1 cellular context compared by ENCODE assay signal in genomic region chr3:12999147-13000140, GRCh38.
TF ChIP-seq lines count a peak whose summit lies in the region.

No MANE protein-coding gene starts in this region.

TF ChIP-seq in K562, 482 proteins besides CTCF, POLR2A, EP300 and RAD21 (continued from another document and continues in another):
- TF ChIP-seq, protein P1, sequence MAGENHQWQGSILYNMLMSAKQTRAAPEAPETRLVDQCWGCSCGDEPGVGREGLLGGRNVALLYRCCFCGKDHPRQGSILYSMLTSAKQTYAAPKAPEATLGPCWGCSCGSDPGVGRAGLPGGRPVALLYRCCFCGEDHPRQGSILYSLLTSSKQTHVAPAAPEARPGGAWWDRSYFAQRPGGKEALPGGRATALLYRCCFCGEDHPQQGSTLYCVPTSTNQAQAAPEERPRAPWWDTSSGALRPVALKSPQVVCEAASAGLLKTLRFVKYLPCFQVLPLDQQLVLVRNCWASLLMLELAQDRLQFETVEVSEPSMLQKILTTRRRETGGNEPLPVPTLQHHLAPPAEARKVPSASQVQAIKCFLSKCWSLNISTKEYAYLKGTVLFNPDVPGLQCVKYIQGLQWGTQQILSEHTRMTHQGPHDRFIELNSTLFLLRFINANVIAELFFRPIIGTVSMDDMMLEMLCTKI (IDR thresholded peaks at IDR 0.05; ENCODE audit: partially characterized antibody), result no peak
- TF ChIP-seq, protein P2, sequence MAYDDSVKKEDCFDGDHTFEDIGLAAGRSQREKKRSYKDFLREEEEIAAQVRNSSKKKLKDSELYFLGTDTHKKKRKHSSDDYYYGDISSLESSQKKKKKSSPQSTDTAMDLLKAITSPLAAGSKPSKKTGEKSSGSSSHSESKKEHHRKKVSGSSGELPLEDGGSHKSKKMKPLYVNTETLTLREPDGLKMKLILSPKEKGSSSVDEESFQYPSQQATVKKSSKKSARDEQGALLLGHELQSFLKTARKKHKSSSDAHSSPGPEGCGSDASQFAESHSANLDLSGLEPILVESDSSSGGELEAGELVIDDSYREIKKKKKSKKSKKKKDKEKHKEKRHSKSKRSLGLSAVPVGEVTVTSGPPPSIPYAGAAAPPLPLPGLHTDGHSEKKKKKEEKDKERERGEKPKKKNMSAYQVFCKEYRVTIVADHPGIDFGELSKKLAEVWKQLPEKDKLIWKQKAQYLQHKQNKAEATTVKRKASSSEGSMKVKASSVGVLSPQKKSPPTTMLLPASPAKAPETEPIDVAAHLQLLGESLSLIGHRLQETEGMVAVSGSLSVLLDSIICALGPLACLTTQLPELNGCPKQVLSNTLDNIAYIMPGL (CRISPR knock-in tag; IDR thresholded peaks at IDR 0.05), result no peak
- TF ChIP-seq ZFP1 (CRISPR knock-in tag; IDR thresholded peaks at IDR 0.05) (peak; percentile 59; the same call in 1 of the 2 replicates), SMAD3 (CRISPR knock-in tag; conservative IDR thresholded peaks at IDR 0.05) (peak; percentile 42; the same call in 1 of the 2 replicates), TOE1 (IDR thresholded peaks at IDR 0.05; ENCODE audit: borderline replicate concordance) (peak; percentile 97), TOE1 (CRISPR knock-in tag; IDR thresholded peaks at IDR 0.05; ENCODE audit: borderline replicate concordance, low read depth) (no peak), FOS (IDR thresholded peaks at IDR 0.05; ENCODE audit: extremely low read depth, insufficient read length) (no peak), ZNF23 (CRISPR knock-in tag; IDR thresholded peaks at IDR 0.05) (no peak), ZNF324 (CRISPR knock-in tag; IDR thresholded peaks at IDR 0.05) (no peak), XRCC4 (IDR thresholded peaks at IDR 0.05; ENCODE audit: extremely low read depth, insufficient read depth, insufficient read length) (no peak), PCBP1 (IDR thresholded peaks at IDR 0.05; ENCODE audit: low read depth, low read length, poor library complexity, severe bottlenecking) (no peak), ZBTB17 (CRISPR knock-in tag; IDR thresholded peaks at IDR 0.05) (no peak), HDAC2 (IDR thresholded peaks at IDR 0.05) (peak; percentile 77; the same call in 1 of the 2 replicates), KAT7 (CRISPR knock-in tag; IDR thresholded peaks at IDR 0.05; ENCODE audit: borderline replicate concordance) (no peak), ZBTB1 (CRISPR knock-in tag; IDR thresholded peaks at IDR 0.05; ENCODE audit: borderline replicate concordance, low read depth) (no peak), RFX5 (IDR thresholded peaks at IDR 0.05; ENCODE audit: low read depth, low read length) (no peak), TAF7 (tag; IDR thresholded peaks at IDR 0.05) (peak; percentile 18; the same call in 1 of the 2 replicates), ZBTB43 (CRISPR knock-in tag; IDR thresholded peaks at IDR 0.05) (no peak), CBFA2T3 (IDR thresholded peaks at IDR 0.05) (peak; percentile 65), ZNF444 (CRISPR knock-in tag; IDR thresholded peaks at IDR 0.05) (0 out of 2 replicates have a peak, but pooled peaks have one; percentile 31), THAP7 (CRISPR knock-in tag; IDR thresholded peaks at IDR 0.05) (no peak), ATF2 (CRISPR knock-in tag; IDR thresholded peaks at IDR 0.05) (no peak), ZC3H8 (IDR thresholded peaks at IDR 0.05) (peak; percentile 24; the same call in 1 of the 2 replicates), TSHZ1 (CRISPR knock-in tag; IDR thresholded peaks at IDR 0.05) (no peak), ZFP30 (CRISPR knock-in tag; IDR thresholded peaks at IDR 0.05; ENCODE audit: borderline replicate concordance) (no peak), THRAP3 (IDR thresholded peaks at IDR 0.05; ENCODE audit: borderline replicate concordance) (peak; percentile 85; the same call in 1 of the 2 replicates), ZNF398 (CRISPR knock-in tag; IDR thresholded peaks at IDR 0.05) (no peak), SRSF9 (IDR thresholded peaks at IDR 0.05; ENCODE audit: borderline replicate concordance, low read depth, low read length) (no peak), ZEB2 (IDR thresholded peaks at IDR 0.05) (no peak; the same call in 1 of the 2 replicates), TEAD4 (IDR thresholded peaks at IDR 0.05; ENCODE audit: low read length) (peak; percentile 38; the same call in 1 of the 2 replicates), TEAD4 (CRISPR knock-in tag; IDR thresholded peaks at IDR 0.05; ENCODE audit: borderline replicate concordance) (no peak), ZNF121 (CRISPR knock-in tag; conservative IDR thresholded peaks at IDR 0.05) (no peak), ETV5 (CRISPR knock-in tag; IDR thresholded peaks at IDR 0.05; ENCODE audit: low read depth) (peak; percentile 68; the same call in 1 of the 2 replicates), ZNF41 (CRISPR knock-in tag; conservative IDR thresholded peaks at IDR 0.05) (no peak), TCF7 (IDR thresholded peaks at IDR 0.05; ENCODE audit: borderline replicate concordance) (peak; percentile 61; the same call in 1 of the 2 replicates), KLF6 (CRISPR knock-in tag; IDR thresholded peaks at IDR 0.05; ENCODE audit: borderline replicate concordance) (peak; percentile 73; the same call in 1 of the 2 replicates), ZBTB7A (IDR thresholded peaks at IDR 0.05; ENCODE audit: borderline replicate concordance, control insufficient read depth, low read depth, low read length) (peak; percentile 74; the same call in 1 of the 2 replicates), MTA3 (IDR thresholded peaks at IDR 0.05; ENCODE audit: borderline replicate concordance) (peak; percentile 72; the same call in 1 of the 2 replicates), NFATC3 (IDR thresholded peaks at IDR 0.05) (peak; percentile 42; the same call in 1 of the 2 replicates), ZNF780A (CRISPR knock-in tag; IDR thresholded peaks at IDR 0.05) (no peak)
- TF ChIP-seq, protein P3, sequence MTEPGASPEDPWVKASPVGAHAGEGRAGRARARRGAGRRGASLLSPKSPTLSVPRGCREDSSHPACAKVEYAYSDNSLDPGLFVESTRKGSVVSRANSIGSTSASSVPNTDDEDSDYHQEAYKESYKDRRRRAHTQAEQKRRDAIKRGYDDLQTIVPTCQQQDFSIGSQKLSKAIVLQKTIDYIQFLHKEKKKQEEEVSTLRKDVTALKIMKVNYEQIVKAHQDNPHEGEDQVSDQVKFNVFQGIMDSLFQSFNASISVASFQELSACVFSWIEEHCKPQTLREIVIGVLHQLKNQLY (CRISPR knock-in tag; conservative IDR thresholded peaks at IDR 0.05), result no peak
- TF ChIP-seq, protein P4, sequence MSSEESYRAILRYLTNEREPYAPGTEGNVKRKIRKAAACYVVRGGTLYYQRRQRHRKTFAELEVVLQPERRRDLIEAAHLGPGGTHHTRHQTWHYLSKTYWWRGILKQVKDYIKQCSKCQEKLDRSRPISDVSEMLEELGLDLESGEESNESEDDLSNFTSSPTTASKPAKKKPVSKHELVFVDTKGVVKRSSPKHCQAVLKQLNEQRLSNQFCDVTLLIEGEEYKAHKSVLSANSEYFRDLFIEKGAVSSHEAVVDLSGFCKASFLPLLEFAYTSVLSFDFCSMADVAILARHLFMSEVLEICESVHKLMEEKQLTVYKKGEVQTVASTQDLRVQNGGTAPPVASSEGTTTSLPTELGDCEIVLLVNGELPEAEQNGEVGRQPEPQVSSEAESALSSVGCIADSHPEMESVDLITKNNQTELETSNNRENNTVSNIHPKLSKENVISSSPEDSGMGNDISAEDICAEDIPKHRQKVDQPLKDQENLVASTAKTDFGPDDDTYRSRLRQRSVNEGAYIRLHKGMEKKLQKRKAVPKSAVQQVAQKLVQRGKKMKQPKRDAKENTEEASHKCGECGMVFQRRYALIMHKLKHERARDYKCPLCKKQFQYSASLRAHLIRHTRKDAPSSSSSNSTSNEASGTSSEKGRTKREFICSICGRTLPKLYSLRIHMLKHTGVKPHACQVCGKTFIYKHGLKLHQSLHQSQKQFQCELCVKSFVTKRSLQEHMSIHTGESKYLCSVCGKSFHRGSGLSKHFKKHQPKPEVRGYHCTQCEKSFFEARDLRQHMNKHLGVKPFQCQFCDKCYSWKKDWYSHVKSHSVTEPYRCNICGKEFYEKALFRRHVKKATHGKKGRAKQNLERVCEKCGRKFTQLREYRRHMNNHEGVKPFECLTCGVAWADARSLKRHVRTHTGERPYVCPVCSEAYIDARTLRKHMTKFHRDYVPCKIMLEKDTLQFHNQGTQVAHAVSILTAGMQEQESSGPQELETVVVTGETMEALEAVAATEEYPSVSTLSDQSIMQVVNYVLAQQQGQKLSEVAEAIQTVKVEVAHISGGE (CRISPR knock-in tag; IDR thresholded peaks at IDR 0.05), result peak in 1 of 3 experiments; percentile 64; a peak in 1 of 6 replicates
- TF ChIP-seq, protein P5, sequence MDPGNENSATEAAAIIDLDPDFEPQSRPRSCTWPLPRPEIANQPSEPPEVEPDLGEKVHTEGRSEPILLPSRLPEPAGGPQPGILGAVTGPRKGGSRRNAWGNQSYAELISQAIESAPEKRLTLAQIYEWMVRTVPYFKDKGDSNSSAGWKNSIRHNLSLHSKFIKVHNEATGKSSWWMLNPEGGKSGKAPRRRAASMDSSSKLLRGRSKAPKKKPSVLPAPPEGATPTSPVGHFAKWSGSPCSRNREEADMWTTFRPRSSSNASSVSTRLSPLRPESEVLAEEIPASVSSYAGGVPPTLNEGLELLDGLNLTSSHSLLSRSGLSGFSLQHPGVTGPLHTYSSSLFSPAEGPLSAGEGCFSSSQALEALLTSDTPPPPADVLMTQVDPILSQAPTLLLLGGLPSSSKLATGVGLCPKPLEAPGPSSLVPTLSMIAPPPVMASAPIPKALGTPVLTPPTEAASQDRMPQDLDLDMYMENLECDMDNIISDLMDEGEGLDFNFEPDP (CRISPR knock-in tag; IDR thresholded peaks at IDR 0.05), result peak; percentile 75; the same call in 1 of the 2 replicates
- TF ChIP-seq, protein P6, sequence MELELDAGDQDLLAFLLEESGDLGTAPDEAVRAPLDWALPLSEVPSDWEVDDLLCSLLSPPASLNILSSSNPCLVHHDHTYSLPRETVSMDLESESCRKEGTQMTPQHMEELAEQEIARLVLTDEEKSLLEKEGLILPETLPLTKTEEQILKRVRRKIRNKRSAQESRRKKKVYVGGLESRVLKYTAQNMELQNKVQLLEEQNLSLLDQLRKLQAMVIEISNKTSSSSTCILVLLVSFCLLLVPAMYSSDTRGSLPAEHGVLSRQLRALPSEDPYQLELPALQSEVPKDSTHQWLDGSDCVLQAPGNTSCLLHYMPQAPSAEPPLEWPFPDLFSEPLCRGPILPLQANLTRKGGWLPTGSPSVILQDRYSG (tag; conservative IDR thresholded peaks at IDR 0.05; ENCODE audit: low read depth), result peak; percentile 55
